In the genomic region with DNA sequence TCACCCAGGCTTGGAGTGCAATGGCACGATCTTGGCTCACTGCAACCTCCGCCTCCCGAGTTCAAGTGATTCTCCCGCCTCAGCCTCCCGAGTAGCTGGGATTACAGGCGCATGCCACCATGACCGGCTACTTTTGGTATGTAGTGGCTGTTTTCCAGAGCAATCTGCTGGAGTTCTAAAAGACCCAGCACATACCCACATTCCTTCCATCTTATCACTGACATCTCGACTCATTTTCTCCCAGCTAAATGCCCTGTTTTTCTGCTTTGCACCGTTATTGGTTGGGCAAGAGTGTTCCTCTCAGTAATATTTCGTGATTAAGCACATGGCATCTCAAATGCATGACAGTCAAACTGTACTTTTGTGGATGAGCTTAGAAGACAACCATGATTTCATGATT, we compare ENCODE assay signal across 33 cellular contexts. TPM values are rescaled to one million over a fixed set of nuclear protein-coding genes. Genes with fewer than 3 reads are reported as not detected.
DNase-seq lines count a peak whose midpoint lies in the region; ATAC-seq, FAIRE-seq and TF ChIP-seq lines count a peak whose summit lies in the region.
"Had no signal": no experiment of that assay in that cellular context is flagged by ENCODE, and none has a peak within 500 bp of the region (broad histone marks: within the 10 kb centered on the region; RNA-seq: fewer than 3 reads in every experiment).

No MANE protein-coding gene starts in this region.

- no peak overlapping the region for H3K4me3 Mint-ChIP-seq in HFFc6
- no peak overlapping the region for H3K4me3 Mint-ChIP-seq in progenitor cell of endocrine pancreas (ENCODE audit: low read depth)
- H3K4me3 Mint-ChIP-seq: activated CD4-positive, alpha-beta T cell treated with anti-CD3 and anti-CD28 coated beads, Interleukin-2, amount 10 ng/mL, durations not matched to agents 24 days and 14 days; activated naive CD8-positive, alpha-beta T cell; CD4-positive, alpha-beta T cell; IgD-negative memory B cell; mesothelial cell of epicardium; stimulated activated naive CD8-positive, alpha-beta T cell treated with anti-CD3 and anti-CD28 coated beads, Interleukin-15, amount 100 ng/mL, for 72 hours; T-cell had no signal

- H3K4me1 Mint-ChIP-seq in HFFc6 (ENCODE audit: low read depth) (peaks cover 10% of the 10 kb centered on the region), progenitor cell of endocrine pancreas (ENCODE audit: low read depth) (peaks cover 6% of the 10 kb centered on the region)
- H3K4me1 Mint-ChIP-seq: mesothelial cell of epicardium had no signal

- no peak for FAIRE-seq in GM12891 (lab: Jason Lieb, UNC)
- FAIRE-seq: endometrium, keratinocyte had no signal

- no peaks in the 10 kb centered on the region for H3K9me3 Mint-ChIP-seq in HFFc6
- no peaks in the 10 kb centered on the region for H3K9me3 Mint-ChIP-seq in progenitor cell of endocrine pancreas (ENCODE audit: low read depth)
- H3K9me3 Mint-ChIP-seq: activated CD4-positive, alpha-beta T cell treated with anti-CD3 and anti-CD28 coated beads, Interleukin-2, amount 10 ng/mL, durations not matched to agents 24 days and 14 days; CD4-positive, alpha-beta T cell; IgD-negative memory B cell; mesothelial cell of epicardium; stimulated activated naive CD8-positive, alpha-beta T cell treated with anti-CD3 and anti-CD28 coated beads, Interleukin-15, amount 100 ng/mL, for 72 hours; T-cell had no signal

- TF ChIP-seq CTCF in AG10803 (conservative IDR thresholded peaks at IDR 0.05; ENCODE audit: low read length) (no peak), HFFc6 (IDR thresholded peaks at IDR 0.05) (no peak), cardiac fibroblast (IDR thresholded peaks at IDR 0.05; ENCODE audit: low read depth, low read length) (no peak), progenitor cell of endocrine pancreas (IDR thresholded peaks at IDR 0.05; ENCODE audit: unreplicated experiment) (no peak)

- no peak for ATAC-seq in GM21367 (IDR thresholded peaks at IDR 0.05; ENCODE audit: unreplicated experiment)
- ATAC-seq: right lobe of liver; stimulated activated naive CD8-positive, alpha-beta T cell treated with anti-CD3 and anti-CD28 coated beads, Interleukin-15, amount 100 ng/mL, for 72 hours; T-cell had no signal

- no peak overlapping the region; the same call in 1 of the 2 replicates for H3K27ac Mint-ChIP-seq in HFFc6
- no peak overlapping the region for H3K27ac Mint-ChIP-seq in progenitor cell of endocrine pancreas
- H3K27ac Mint-ChIP-seq: activated naive CD8-positive, alpha-beta T cell; CD4-positive, alpha-beta T cell; mesothelial cell of epicardium; T-cell had no signal

- H3K27me3 Mint-ChIP-seq in HFFc6 (ENCODE audit: insufficient read depth) = no peaks in the 10 kb centered on the region
- no peaks in the 10 kb centered on the region for H3K27me3 Mint-ChIP-seq in progenitor cell of endocrine pancreas
- H3K27me3 Mint-ChIP-seq: activated CD4-positive, alpha-beta T cell treated with anti-CD3 and anti-CD28 coated beads, Interleukin-2, amount 10 ng/mL, durations not matched to agents 24 days and 14 days; activated naive CD8-positive, alpha-beta T cell; CD4-positive, alpha-beta T cell; IgD-negative memory B cell; stimulated activated naive CD8-positive, alpha-beta T cell treated with anti-CD3 and anti-CD28 coated beads, Interleukin-15, amount 100 ng/mL, for 72 hours; T-cell had no signal

- H3K4me3 ChIP-seq in AG10803 (ENCODE audit: low read length) (no peak overlapping the region), cardiac fibroblast (replicated peaks in 1 of 2; ENCODE audit: low read depth in 2 of 2, low read length in 2 of 2) (no peak overlapping the region)
- H3K4me3 ChIP-seq: dorsolateral prefrontal cortex, esophagus squamous epithelium, left ventricle myocardium inferior, right lobe of liver, SJCRH30, vagina had no signal

- peak; percentile 18 for DNase-seq in AG10803 (ENCODE audit: low read depth)
- peak; percentile 32 for DNase-seq in HFFc6
- DNase-seq in cardiac fibroblast (ENCODE audit: low read depth in 2 of 2) = peak; percentile 32 to 39
- DNase-seq in islet precursor cell = peak; percentile 77
- DNase-seq in inferior parietal cortex (ENCODE audit: extremely low spot score) = no peak
- DNase-seq in progenitor cell of endocrine pancreas (ENCODE audit: low spot score, unreplicated experiment) = no peak
- no peak for DNase-seq in GM12891 (ENCODE audit: insufficient read length, low spot score)
- DNase-seq: activated CD4-positive, alpha-beta T cell treated with anti-CD3 and anti-CD28 coated beads, Interleukin-2, amount 10 ng/mL, durations not matched to agents 24 days and 14 days; activated CD8-positive, alpha-beta memory T cell treated with anti-CD3 and anti-CD28 coated beads for 24 hours; activated effector memory CD4-positive, alpha-beta T cell treated with Interleukin-2 at 50 U/mL for 16 hours; activated T-cell treated with anti-CD3 and anti-CD28 coated beads for 4 hours; CD4-positive, alpha-beta T cell; dorsolateral prefrontal cortex; esophagus squamous epithelium; HCEC 1CT; left ventricle myocardium inferior; NCI-H1048; NCI-H1694 treated with DMSO at 0.1 percent for 48 hours; NCI-H2171 treated with DMSO at 0.1 percent for 48 hours; NCI-H510A; right lobe of liver; RPMI8226; SJCRH30; stimulated activated CD8-positive, alpha-beta memory T cell treated with anti-CD3 and anti-CD28 coated beads, Interleukin-4, amount 100 ng/mL, for 48 hours; stimulated activated naive CD8-positive, alpha-beta T cell treated with anti-CD3 and anti-CD28 coated beads, Interleukin-15, amount 100 ng/mL, for 72 hours; T-cell had no signal

- H3K36me3 Mint-ChIP-seq in HFFc6 (ENCODE audit: low read depth) = 0 out of 2 replicates have a peak, but pooled peaks cover 4% of the 10 kb centered on the region
- peaks cover 9% of the 10 kb centered on the region for H3K36me3 Mint-ChIP-seq in progenitor cell of endocrine pancreas (ENCODE audit: insufficient read depth)

- TF ChIP-seq POLR2A in GM12891 (IDR thresholded peaks at IDR 0.05; ENCODE audit: low read depth, low read length) = no peak

TF ChIP-seq in GM12891, 5 proteins besides CTCF, POLR2A, EP300 and RAD21:
- TF ChIP-seq SPI1 (IDR thresholded peaks at IDR 0.05; ENCODE audit: low read depth, low read length) = no peak
- TF ChIP-seq POLR2AphosphoS5 (IDR thresholded peaks at IDR 0.05; ENCODE audit: low read depth, low read length) = no peak
- no peak for TF ChIP-seq POU2F2 (IDR thresholded peaks at IDR 0.05; ENCODE audit: low read depth, low read length)
- TF ChIP-seq PAX5 (IDR thresholded peaks at IDR 0.05; ENCODE audit: insufficient read depth, low read length, severe bottlenecking) = no peak
- TF ChIP-seq TAF1 (IDR thresholded peaks at IDR 0.05; ENCODE audit: low read depth, low read length) = no peak

RNA-seq across cellular contexts. Expression of a gene that starts 53.7 kb away (rescaled TPM):
- total RNA-seq in HFFc6 (2021; fragmentation: NEBNext Ultra II Directional; extraction: Animal tissue kit (Norgen Biotek cat#: 25700)) = 10 to 100 TPM in 2 of 6 experiments, 1 to 10 TPM in 4; 8.2 to 12.2 (median 9.3) TPM
- total RNA-seq in progenitor cell of endocrine pancreas = 52.1 and 54.0 TPM in 2 replicates
- polyA plus RNA-seq in GM12891 (2012; ENCODE audit: low read depth, missing spikeins) = 6.3 TPM

Comparison
In these comparisons a context has a peak if more than half of its experiments do, and no peak if none do; other contexts are left out.
1. DNase-seq: peak in AG10803 (single experiment), HFFc6 (single experiment), cardiac fibroblast (2 of 2) and islet precursor cell (single experiment); none in inferior parietal cortex (single experiment), progenitor cell of endocrine pancreas (single experiment) and GM12891 (single experiment).